ENCODE assay signal across 8 cellular contexts in the genomic region with DNA sequence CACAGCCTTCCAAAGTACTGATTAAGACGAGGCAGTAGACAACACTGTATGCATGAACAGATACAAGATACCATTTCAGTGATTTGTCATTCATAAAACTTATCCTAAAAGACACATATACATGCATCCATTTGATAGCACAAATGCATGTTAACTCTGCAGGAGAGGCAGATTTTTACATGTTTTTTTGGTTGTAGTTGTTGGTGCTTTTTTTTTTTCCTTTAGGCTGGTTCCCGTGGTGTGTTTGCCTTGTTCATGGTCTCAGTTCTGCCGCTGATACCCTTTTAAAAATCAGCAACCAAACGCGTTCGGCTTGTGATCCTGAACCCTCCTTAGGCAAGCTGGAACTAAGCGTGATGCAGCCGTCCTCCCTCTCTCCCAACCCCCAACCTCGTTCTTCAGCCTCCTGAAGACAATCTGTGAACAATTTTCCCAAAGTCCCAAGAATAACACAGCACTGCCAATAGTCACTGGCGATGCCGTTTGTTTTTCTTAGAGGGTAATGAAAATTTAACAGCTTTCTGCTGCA. TPM values are rescaled to one million over a fixed set of nuclear protein-coding genes. Genes with fewer than 3 reads are reported as not detected.
A peak's percentile ranks its signal among the peaks of the same experiment; 100 is the strongest.
DNase-seq lines count a peak whose midpoint lies in the region; ATAC-seq and TF ChIP-seq lines count a peak whose summit lies in the region.

No MANE protein-coding gene starts in this region.

- H3K27ac Mint-ChIP-seq in activated T-helper 1 cell treated with anti-CD3 and anti-CD28 coated beads, Interleukin-12 subunit alpha, Interleukin-12 subunit beta, Interleukin-2, Interleukin-4 antibody, amounts not matched to agents 30 ng/mL and 10 ng/mL and 1 ng/mL, durations not matched to agents 14 hours and 24 hours and 36 hours = peak overlapping the region; percentile 43

- H3K27ac ChIP-seq in HEK293 (ENCODE audit: extremely low read depth, low read depth, low read length) (peak overlapping the region; percentile 97), iPS-18a (ENCODE audit: low read length) (no peak overlapping the region), skeletal muscle tissue (ENCODE audit: low read depth, low read length) (peak overlapping the region; percentile 60)

- peaks cover 20% of the 10 kb centered on the region for H3K4me1 Mint-ChIP-seq in activated T-helper 1 cell treated with anti-CD3 and anti-CD28 coated beads, Interleukin-12 subunit alpha, Interleukin-12 subunit beta, Interleukin-2, Interleukin-4 antibody, amounts not matched to agents 30 ng/mL and 10 ng/mL and 1 ng/mL, durations not matched to agents 14 hours and 24 hours and 36 hours (ENCODE audit: low read depth)

- no peak for ATAC-seq in GM19455 (IDR thresholded peaks at IDR 0.05; ENCODE audit: unreplicated experiment)

- H3K4me3 Mint-ChIP-seq in activated T-helper 1 cell treated with anti-CD3 and anti-CD28 coated beads, Interleukin-12 subunit alpha, Interleukin-12 subunit beta, Interleukin-2, Interleukin-4 antibody, amounts not matched to agents 30 ng/mL and 10 ng/mL and 1 ng/mL, durations not matched to agents 14 hours and 24 hours and 36 hours = peak overlapping the region; percentile 66

- H3K9ac ChIP-seq in iPS-18a (ENCODE audit: low read length) = no peak overlapping the region
- H3K9ac ChIP-seq in skeletal muscle tissue (ENCODE audit: low read depth in 1 of 3, low read length in 3 of 3) = peak overlapping the region; percentile 81 to 88 (median 85)

- intact Hi-C loops in activated T-helper 1 cell treated with anti-CD3 and anti-CD28 coated beads, Interleukin-12 subunit alpha, Interleukin-12 subunit beta, Interleukin-2, Interleukin-4 antibody, amounts not matched to agents 30 ng/mL and 10 ng/mL and 1 ng/mL, durations not matched to agents 14 hours and 24 hours and 36 hours (cut with micrococcal nuclease) = loop anchor here (5.0 kb wide), 1 partner anchor 446 kb away; the partner anchor contains the start of gene GXYLT1

- peaks cover 62% of the 10 kb centered on the region for H3K27me3 Mint-ChIP-seq in activated T-helper 1 cell treated with anti-CD3 and anti-CD28 coated beads, Interleukin-12 subunit alpha, Interleukin-12 subunit beta, Interleukin-2, Interleukin-4 antibody, amounts not matched to agents 30 ng/mL and 10 ng/mL and 1 ng/mL, durations not matched to agents 14 hours and 24 hours and 36 hours (ENCODE audit: insufficient read depth)

- no peaks in the 10 kb centered on the region for H3K9me3 ChIP-seq in HEK293 (ENCODE audit: control insufficient read depth, insufficient read depth, low read depth, low read length)
- no peaks in the 10 kb centered on the region for H3K9me3 ChIP-seq in iPS-18a (ENCODE audit: control insufficient read depth, low read depth, low read length)
- no peaks in the 10 kb centered on the region for H3K9me3 ChIP-seq in skeletal muscle tissue (ENCODE audit: control insufficient read depth in 3 of 3, low read length in 3 of 3)

- no peaks in the 10 kb centered on the region for H3K36me3 ChIP-seq in HEK293 (ENCODE audit: control insufficient read depth in 2 of 2, insufficient read depth in 1 of 2, low read length in 2 of 2)
- no peaks in the 10 kb centered on the region for H3K36me3 ChIP-seq in iPS-18a (ENCODE audit: control insufficient read depth, low read depth, low read length)
- H3K36me3 ChIP-seq in skeletal muscle tissue (ENCODE audit: control insufficient read depth in 3 of 3, insufficient read depth in 3 of 3, low read length in 3 of 3) = no peaks in the 10 kb centered on the region

- peak overlapping the region; percentile 94 for H3K4me3 ChIP-seq in HEK293 (ENCODE audit: low read depth, low read length)
- H3K4me3 ChIP-seq in iPS-18a (ENCODE audit: low read length) = peak overlapping the region; percentile 77
- peak overlapping the region; percentile 75 to 94 (median 84) for H3K4me3 ChIP-seq in skeletal muscle tissue (ENCODE audit: low read length in 3 of 3)

- no peak for TF ChIP-seq CTCF in HEK293 (tag by site-specific recombination; IDR thresholded peaks at IDR 0.05)

- H3K27me3 ChIP-seq in iPS-18a (ENCODE audit: control insufficient read depth, insufficient read depth, low read length) (peaks cover 52% of the 10 kb centered on the region), skeletal muscle tissue (ENCODE audit: control insufficient read depth in 3 of 3, insufficient read depth in 3 of 3, low read length in 3 of 3) (peaks cover 0 to 4% (median 0%) of the 10 kb centered on the region in 3 donors)

- CTCF ChIA-PET in HEK293 (lab: Yijun Ruan, JAX) = interaction anchor here (0.6 to 1.0 kb wide), 3 partner anchors 628 to 694 kb away, joined by 3 read pairs; no protein-coding TSS in a partner anchor

- no peak for DNase-seq in activated T-helper 1 cell treated with anti-CD3 and anti-CD28 coated beads, Interleukin-12 subunit alpha, Interleukin-12 subunit beta, Interleukin-2, Interleukin-4 antibody, amounts not matched to agents 30 ng/mL and 10 ng/mL and 1 ng/mL, durations not matched to agents 14 hours and 24 hours and 36 hours (ENCODE audit: low spot score)
- DNase-seq in SHP77 treated with DMSO at 0.1 percent for 48 hours (lab: John Stamatoyannopoulos, UW) (no peak), OCI-M1 (lab: John Stamatoyannopoulos, UW) (no peak)
- DNase-seq in stimulated activated CD4-positive, alpha-beta T cell treated with anti-CD3 and anti-CD28 coated beads, Interleukin-1b, Interleukin-23, amount 100 ng/mL, for 48 hours = no peak

- H3K4me1 ChIP-seq in HEK293 (ENCODE audit: control insufficient read depth, insufficient read depth, low read length) (peaks cover 25% of the 10 kb centered on the region), iPS-18a (ENCODE audit: control insufficient read depth, low read depth, low read length) (peaks cover 10% of the 10 kb centered on the region), skeletal muscle tissue (ENCODE audit: control insufficient read depth in 3 of 3, insufficient read depth in 3 of 3, low read length in 3 of 3) (peaks cover 15 to 38% (median 26%) of the 10 kb centered on the region in 3 donors)

- no peaks in the 10 kb centered on the region for H3K9me3 Mint-ChIP-seq in activated T-helper 1 cell treated with anti-CD3 and anti-CD28 coated beads, Interleukin-12 subunit alpha, Interleukin-12 subunit beta, Interleukin-2, Interleukin-4 antibody, amounts not matched to agents 30 ng/mL and 10 ng/mL and 1 ng/mL, durations not matched to agents 14 hours and 24 hours and 36 hours

- H3K36me3 Mint-ChIP-seq in activated T-helper 1 cell treated with anti-CD3 and anti-CD28 coated beads, Interleukin-12 subunit alpha, Interleukin-12 subunit beta, Interleukin-2, Interleukin-4 antibody, amounts not matched to agents 30 ng/mL and 10 ng/mL and 1 ng/mL, durations not matched to agents 14 hours and 24 hours and 36 hours (ENCODE audit: low read depth) = peaks cover 4% of the 10 kb centered on the region

- POLR2A ChIA-PET in HEK293 (lab: Yijun Ruan, JAX) = interaction anchor here (1.2 kb wide), 1 partner anchor 105 kb away, joined by 8 read pairs; no protein-coding TSS in a partner anchor

TF ChIP-seq in HEK293, 187 proteins besides CTCF, POLR2A, EP300 and RAD21 (continues in another document):
- TF ChIP-seq ZNF18 (tag by site-specific recombination; IDR thresholded peaks at IDR 0.05) = no peak
- no peak for TF ChIP-seq ZBTB7A (tag by site-specific recombination; IDR thresholded peaks at IDR 0.05; ENCODE audit: low read depth)
- 0 out of 2 replicates have a peak, but pooled peaks have one; percentile 9 for TF ChIP-seq ZNF501 (tag by site-specific recombination; IDR thresholded peaks at IDR 0.05)
- TF ChIP-seq ZNF692 (tag by site-specific recombination; IDR thresholded peaks at IDR 0.05) = peak; percentile 62
- TF ChIP-seq KLF8 (tag by site-specific recombination; IDR thresholded peaks at IDR 0.05) = no peak
- no peak for TF ChIP-seq ZNF146 (tag by site-specific recombination; IDR thresholded peaks at IDR 0.05)
- no peak for TF ChIP-seq ZSCAN23 (tag by site-specific recombination; IDR thresholded peaks at IDR 0.05)
- no peak for TF ChIP-seq ZNF776 (tag by site-specific recombination; IDR thresholded peaks at IDR 0.05; ENCODE audit: borderline replicate concordance)

RNA-seq across cellular contexts. Expression of gene PRICKLE1, which starts 1.2 kb away (rescaled TPM):
- total RNA-seq in activated T-helper 1 cell treated with anti-CD3 and anti-CD28 coated beads, Interleukin-12 subunit alpha, Interleukin-12 subunit beta, Interleukin-2, Interleukin-4 antibody, amounts not matched to agents 30 ng/mL and 10 ng/mL and 1 ng/mL, durations not matched to agents 14 hours and 24 hours and 36 hours = 0.34 TPM in 1 of 2 replicates, not detected in the other
- total RNA-seq in skeletal muscle tissue = 27.1 TPM

Comparison
In these comparisons a context has a peak if more than half of its experiments do, and no peak if none do; other contexts are left out.
1. RNA of gene PRICKLE1, which starts 1.2 kb away (total RNA-seq): 27.1 TPM in skeletal muscle tissue (single experiment); 0.34 TPM in activated T-helper 1 cell treated with anti-CD3 and anti-CD28 coated beads, Interleukin-12 subunit alpha, Interleukin-12 subunit beta, Interleukin-2, Interleukin-4 antibody, amounts not matched to agents 30 ng/mL and 10 ng/mL and 1 ng/mL, durations not matched to agents 14 hours and 24 hours and 36 hours; every median in the first group is over 10 times any median in the second.
2. Peak in every context shown above with its lines, with median percentiles within 50 percentile points of each other: H3K4me3 ChIP-seq.